In genomic region chr2:69770193-69770702, GRCh38 we compare ENCODE assay signal across 1 cellular context.
A peak's percentile ranks its signal among the peaks of the same experiment; 100 is the strongest.
TF ChIP-seq lines count a peak whose summit lies in the region.

No MANE protein-coding gene starts in this region.

TF ChIP-seq in K562, 482 proteins besides CTCF, POLR2A, EP300 and RAD21 (continued from another document and continues in another):
- TF ChIP-seq, protein P1, sequence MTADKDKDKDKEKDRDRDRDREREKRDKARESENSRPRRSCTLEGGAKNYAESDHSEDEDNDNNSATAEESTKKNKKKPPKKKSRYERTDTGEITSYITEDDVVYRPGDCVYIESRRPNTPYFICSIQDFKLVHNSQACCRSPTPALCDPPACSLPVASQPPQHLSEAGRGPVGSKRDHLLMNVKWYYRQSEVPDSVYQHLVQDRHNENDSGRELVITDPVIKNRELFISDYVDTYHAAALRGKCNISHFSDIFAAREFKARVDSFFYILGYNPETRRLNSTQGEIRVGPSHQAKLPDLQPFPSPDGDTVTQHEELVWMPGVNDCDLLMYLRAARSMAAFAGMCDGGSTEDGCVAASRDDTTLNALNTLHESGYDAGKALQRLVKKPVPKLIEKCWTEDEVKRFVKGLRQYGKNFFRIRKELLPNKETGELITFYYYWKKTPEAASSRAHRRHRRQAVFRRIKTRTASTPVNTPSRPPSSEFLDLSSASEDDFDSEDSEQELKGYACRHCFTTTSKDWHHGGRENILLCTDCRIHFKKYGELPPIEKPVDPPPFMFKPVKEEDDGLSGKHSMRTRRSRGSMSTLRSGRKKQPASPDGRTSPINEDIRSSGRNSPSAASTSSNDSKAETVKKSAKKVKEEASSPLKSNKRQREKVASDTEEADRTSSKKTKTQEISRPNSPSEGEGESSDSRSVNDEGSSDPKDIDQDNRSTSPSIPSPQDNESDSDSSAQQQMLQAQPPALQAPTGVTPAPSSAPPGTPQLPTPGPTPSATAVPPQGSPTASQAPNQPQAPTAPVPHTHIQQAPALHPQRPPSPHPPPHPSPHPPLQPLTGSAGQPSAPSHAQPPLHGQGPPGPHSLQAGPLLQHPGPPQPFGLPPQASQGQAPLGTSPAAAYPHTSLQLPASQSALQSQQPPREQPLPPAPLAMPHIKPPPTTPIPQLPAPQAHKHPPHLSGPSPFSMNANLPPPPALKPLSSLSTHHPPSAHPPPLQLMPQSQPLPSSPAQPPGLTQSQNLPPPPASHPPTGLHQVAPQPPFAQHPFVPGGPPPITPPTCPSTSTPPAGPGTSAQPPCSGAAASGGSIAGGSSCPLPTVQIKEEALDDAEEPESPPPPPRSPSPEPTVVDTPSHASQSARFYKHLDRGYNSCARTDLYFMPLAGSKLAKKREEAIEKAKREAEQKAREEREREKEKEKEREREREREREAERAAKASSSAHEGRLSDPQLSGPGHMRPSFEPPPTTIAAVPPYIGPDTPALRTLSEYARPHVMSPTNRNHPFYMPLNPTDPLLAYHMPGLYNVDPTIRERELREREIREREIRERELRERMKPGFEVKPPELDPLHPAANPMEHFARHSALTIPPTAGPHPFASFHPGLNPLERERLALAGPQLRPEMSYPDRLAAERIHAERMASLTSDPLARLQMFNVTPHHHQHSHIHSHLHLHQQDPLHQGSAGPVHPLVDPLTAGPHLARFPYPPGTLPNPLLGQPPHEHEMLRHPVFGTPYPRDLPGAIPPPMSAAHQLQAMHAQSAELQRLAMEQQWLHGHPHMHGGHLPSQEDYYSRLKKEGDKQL (CRISPR knock-in tag; IDR thresholded peaks at IDR 0.05; ENCODE audit: borderline replicate concordance) = no peak
- TF ChIP-seq ARNT (IDR thresholded peaks at IDR 0.05) (no peak), DIDO1 (tag; IDR thresholded peaks at IDR 0.05; ENCODE audit: low read depth) (no peak), ZNF232 (CRISPR knock-in tag; IDR thresholded peaks at IDR 0.05) (no peak), CTBP1 (IDR thresholded peaks at IDR 0.05; ENCODE audit: borderline replicate concordance) (peak; percentile 87), LEF1 (IDR thresholded peaks at IDR 0.05) (peak; percentile 26; the same call in 1 of the 2 replicates), ZNF77 (CRISPR knock-in tag; IDR thresholded peaks at IDR 0.05) (no peak), VEZF1 (CRISPR knock-in tag; IDR thresholded peaks at IDR 0.05) (no peak), GATA2 (CRISPR knock-in tag; IDR thresholded peaks at IDR 0.05) (no peak), EZH2 (IDR thresholded peaks at IDR 0.05; ENCODE audit: borderline replicate concordance, low read depth, low read length) (no peak), CREB1 (IDR thresholded peaks at IDR 0.05) (no peak), CREB1 (CRISPR knock-in tag; IDR thresholded peaks at IDR 0.05) (no peak), MCM7 (IDR thresholded peaks at IDR 0.05) (no peak), ZBTB2 (IDR thresholded peaks at IDR 0.05) (no peak), ZFP91 (CRISPR knock-in tag; IDR thresholded peaks at IDR 0.05) (no peak), POU5F1 (IDR thresholded peaks at IDR 0.05; ENCODE audit: borderline replicate concordance, low read depth, low read length, partially characterized antibody) (no peak), ZNF12 (CRISPR knock-in tag; IDR thresholded peaks at IDR 0.05) (no peak), ZBTB11 (CRISPR knock-in tag; IDR thresholded peaks at IDR 0.05) (no peak), FOXJ2 (tag; IDR thresholded peaks at IDR 0.05) (0 out of 2 replicates have a peak, but pooled peaks have one; percentile 15), TCF7 (IDR thresholded peaks at IDR 0.05; ENCODE audit: borderline replicate concordance) (no peak)
- TF ChIP-seq, protein P2, sequence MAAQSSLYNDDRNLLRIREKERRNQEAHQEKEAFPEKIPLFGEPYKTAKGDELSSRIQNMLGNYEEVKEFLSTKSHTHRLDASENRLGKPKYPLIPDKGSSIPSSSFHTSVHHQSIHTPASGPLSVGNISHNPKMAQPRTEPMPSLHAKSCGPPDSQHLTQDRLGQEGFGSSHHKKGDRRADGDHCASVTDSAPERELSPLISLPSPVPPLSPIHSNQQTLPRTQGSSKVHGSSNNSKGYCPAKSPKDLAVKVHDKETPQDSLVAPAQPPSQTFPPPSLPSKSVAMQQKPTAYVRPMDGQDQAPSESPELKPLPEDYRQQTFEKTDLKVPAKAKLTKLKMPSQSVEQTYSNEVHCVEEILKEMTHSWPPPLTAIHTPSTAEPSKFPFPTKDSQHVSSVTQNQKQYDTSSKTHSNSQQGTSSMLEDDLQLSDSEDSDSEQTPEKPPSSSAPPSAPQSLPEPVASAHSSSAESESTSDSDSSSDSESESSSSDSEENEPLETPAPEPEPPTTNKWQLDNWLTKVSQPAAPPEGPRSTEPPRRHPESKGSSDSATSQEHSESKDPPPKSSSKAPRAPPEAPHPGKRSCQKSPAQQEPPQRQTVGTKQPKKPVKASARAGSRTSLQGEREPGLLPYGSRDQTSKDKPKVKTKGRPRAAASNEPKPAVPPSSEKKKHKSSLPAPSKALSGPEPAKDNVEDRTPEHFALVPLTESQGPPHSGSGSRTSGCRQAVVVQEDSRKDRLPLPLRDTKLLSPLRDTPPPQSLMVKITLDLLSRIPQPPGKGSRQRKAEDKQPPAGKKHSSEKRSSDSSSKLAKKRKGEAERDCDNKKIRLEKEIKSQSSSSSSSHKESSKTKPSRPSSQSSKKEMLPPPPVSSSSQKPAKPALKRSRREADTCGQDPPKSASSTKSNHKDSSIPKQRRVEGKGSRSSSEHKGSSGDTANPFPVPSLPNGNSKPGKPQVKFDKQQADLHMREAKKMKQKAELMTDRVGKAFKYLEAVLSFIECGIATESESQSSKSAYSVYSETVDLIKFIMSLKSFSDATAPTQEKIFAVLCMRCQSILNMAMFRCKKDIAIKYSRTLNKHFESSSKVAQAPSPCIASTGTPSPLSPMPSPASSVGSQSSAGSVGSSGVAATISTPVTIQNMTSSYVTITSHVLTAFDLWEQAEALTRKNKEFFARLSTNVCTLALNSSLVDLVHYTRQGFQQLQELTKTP (IDR thresholded peaks at IDR 0.05; ENCODE audit: low read depth in 1 of 2, partially characterized antibody in 2 of 2) = peak in 1 of 2 experiments; percentile 68
- TF ChIP-seq, protein P3, sequence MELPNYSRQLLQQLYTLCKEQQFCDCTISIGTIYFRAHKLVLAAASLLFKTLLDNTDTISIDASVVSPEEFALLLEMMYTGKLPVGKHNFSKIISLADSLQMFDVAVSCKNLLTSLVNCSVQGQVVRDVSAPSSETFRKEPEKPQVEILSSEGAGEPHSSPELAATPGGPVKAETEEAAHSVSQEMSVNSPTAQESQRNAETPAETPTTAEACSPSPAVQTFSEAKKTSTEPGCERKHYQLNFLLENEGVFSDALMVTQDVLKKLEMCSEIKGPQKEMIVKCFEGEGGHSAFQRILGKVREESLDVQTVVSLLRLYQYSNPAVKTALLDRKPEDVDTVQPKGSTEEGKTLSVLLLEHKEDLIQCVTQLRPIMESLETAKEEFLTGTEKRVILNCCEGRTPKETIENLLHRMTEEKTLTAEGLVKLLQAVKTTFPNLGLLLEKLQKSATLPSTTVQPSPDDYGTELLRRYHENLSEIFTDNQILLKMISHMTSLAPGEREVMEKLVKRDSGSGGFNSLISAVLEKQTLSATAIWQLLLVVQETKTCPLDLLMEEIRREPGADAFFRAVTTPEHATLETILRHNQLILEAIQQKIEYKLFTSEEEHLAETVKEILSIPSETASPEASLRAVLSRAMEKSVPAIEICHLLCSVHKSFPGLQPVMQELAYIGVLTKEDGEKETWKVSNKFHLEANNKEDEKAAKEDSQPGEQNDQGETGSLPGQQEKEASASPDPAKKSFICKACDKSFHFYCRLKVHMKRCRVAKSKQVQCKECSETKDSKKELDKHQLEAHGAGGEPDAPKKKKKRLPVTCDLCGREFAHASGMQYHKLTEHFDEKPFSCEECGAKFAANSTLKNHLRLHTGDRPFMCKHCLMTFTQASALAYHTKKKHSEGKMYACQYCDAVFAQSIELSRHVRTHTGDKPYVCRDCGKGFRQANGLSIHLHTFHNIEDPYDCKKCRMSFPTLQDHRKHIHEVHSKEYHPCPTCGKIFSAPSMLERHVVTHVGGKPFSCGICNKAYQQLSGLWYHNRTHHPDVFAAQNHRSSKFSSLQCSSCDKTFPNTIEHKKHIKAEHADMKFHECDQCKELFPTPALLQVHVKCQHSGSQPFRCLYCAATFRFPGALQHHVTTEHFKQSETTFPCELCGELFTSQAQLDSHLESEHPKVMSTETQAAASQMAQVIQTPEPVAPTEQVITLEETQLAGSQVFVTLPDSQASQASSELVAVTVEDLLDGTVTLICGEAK (IDR thresholded peaks at IDR 0.05) = no peak
- TF ChIP-seq, protein P3 (CRISPR knock-in tag; IDR thresholded peaks at IDR 0.05) = no peak
